In the genomic region with DNA sequence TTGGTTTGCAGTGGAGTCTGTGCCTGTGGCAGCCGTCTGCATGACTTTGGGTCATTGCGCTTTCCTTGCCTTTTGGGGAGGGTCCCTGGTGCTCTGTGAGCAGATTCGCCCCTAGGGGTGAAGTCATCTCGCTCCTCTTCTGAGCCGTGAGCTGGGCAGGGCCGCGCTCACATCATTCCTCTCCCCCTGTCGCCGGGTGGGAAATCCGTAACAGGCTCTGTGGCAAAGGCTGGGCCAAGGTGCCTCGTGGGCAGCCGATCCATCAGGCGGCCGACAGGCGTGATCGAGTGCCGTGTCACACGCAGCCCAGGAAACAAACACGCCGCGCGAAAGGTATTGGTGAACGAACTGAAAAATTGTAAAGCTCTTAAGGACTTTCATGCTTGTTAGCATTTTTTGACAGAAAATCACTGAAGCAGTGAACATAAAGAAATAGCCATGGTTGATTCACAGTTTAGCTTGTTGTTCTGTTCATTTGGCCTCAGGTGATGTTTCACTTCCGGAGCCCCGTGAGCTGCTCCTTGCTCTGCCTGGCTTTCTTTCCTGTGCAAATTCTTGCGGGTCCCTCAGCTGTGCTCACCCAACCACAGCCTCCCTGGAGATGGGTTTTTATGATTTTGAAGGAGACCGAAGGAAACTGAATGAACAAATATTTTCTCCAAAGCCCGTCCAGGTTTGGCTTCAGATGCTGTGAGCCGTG, we compare ENCODE assay signal across 21 cellular contexts.
DNase-seq lines count a peak whose midpoint lies in the region; ATAC-seq and TF ChIP-seq lines count a peak whose summit lies in the region.
"Had no signal": no experiment of that assay in that cellular context is flagged by ENCODE, and none has a peak within 500 bp of the region (broad histone marks: within the 10 kb centered on the region; RNA-seq: fewer than 3 reads in every experiment).

No MANE protein-coding gene starts in this region.

- H3K27ac ChIP-seq in PC-3 (ENCODE audit: low read length) = peak overlapping the region; percentile 76
- peak overlapping the region; percentile 48 for H3K27ac ChIP-seq in epithelial cell of prostate
- H3K27ac ChIP-seq in trophoblast cell (ENCODE audit: low read depth, low read length) = no peak overlapping the region
- H3K27ac ChIP-seq: C4-2B, GM23248, HL-60 had no signal

- H3K36me3 ChIP-seq in PC-3 (ENCODE audit: low read depth, low read length) = peaks cover 17% of the 10 kb centered on the region
- H3K36me3 ChIP-seq in trophoblast cell (ENCODE audit: control insufficient read depth in 1 of 2, insufficient read depth in 2 of 2, low read length in 2 of 2) = peaks cover 12% of the 10 kb centered on the region in 2 experiments

- no peak overlapping the region for H2AK5ac ChIP-seq in trophoblast cell (ENCODE audit: low read length)

- peak overlapping the region; percentile 40 for H3K4me2 ChIP-seq in PC-3 (ENCODE audit: low read length)
- H3K4me2 ChIP-seq in trophoblast cell (ENCODE audit: low read length) = no peak overlapping the region

- H2BK12ac ChIP-seq in trophoblast cell (ENCODE audit: low read length) = no peak overlapping the region

- H3K14ac ChIP-seq in trophoblast cell (ENCODE audit: low read length) = no peak overlapping the region

- intact Hi-C loops in PC-3 (cut with micrococcal nuclease) = no loop called here
- intact Hi-C loops in posterior vena cava (cut with DNase I) = no loop called here

- TF ChIP-seq CTCF in PC-3 (conservative IDR thresholded peaks at IDR 0.05; ENCODE audit: low read depth, low read length) = no peak

- H2BK5ac ChIP-seq in trophoblast cell (ENCODE audit: low read depth, low read length, poor library complexity) = no peak overlapping the region

- no peaks in the 10 kb centered on the region for H4K20me1 ChIP-seq in PC-3 (ENCODE audit: low read length)

- H4K91ac ChIP-seq in trophoblast cell (ENCODE audit: low read depth, low read length) = no peak overlapping the region

- CTCF ChIA-PET in PC-3 (lab: Charles Lee) = no interaction called here

- H3K9me2 ChIP-seq in PC-3 (replicated peaks; ENCODE audit: low read length) = no peaks in the 10 kb centered on the region

- H3K9me3 ChIP-seq in PC-3 (ENCODE audit: low read length) (peaks cover 4% of the 10 kb centered on the region; the same call in 1 of the 2 replicates), trophoblast cell (ENCODE audit: insufficient read depth, low read depth, low read length) (peaks cover 6% of the 10 kb centered on the region)

- H2AFZ ChIP-seq in PC-3 (ENCODE audit: low read length) (no peak overlapping the region), trophoblast cell (ENCODE audit: insufficient read depth, low read length, poor library complexity) (no peak overlapping the region)
- H2AFZ ChIP-seq: GM23248 had no signal

- H3K4me3 ChIP-seq in PC-3 (ENCODE audit: low read length) (no peak overlapping the region), trophoblast cell (ENCODE audit: low read depth, low read length) (no peak overlapping the region)
- H3K4me3 ChIP-seq: GM23248 had no signal

- BruUV-seq in PC-3 (replicated peaks; lab: Mats Ljungman, UMichigan) = no TSS peak

- no peaks in the 10 kb centered on the region for H3F3A ChIP-seq in PC-3 (ENCODE audit: low read length, unreplicated experiment)

- DNase-seq in ELR (ENCODE audit: low read depth) (peak; percentile 24), PC-3 (peak; percentile 52), epithelial cell of prostate (ENCODE audit: low read depth, low spot score) (no peak), posterior vena cava (ENCODE audit: low spot score) (peak; percentile 71), trophoblast cell (no peak), NCI-H146 (lab: John Stamatoyannopoulos, UW) (no peak)
- DNase-seq: activated B cell treated with CpG ODN at 0.5 μM for 24 hours; activated CD4-positive, alpha-beta memory T cell treated with anti-CD3 and anti-CD28 coated beads for 36 hours; activated CD8-positive, alpha-beta memory T cell treated with anti-CD3 and anti-CD28 coated beads, Interleukin-2, amount 50 U/mL, for 48 hours; GM23248; NCI-H1105 treated with DMSO at 0.1 percent for 48 hours; NCI-H2081 treated with DMSO at 0.1 percent for 48 hours; OCI-M1; SHP77 treated with DMSO at 0.1 percent for 48 hours; small intestine; stimulated activated CD4-positive, alpha-beta T cell treated with anti-CD3 and anti-CD28 coated beads, Interleukin-2, amount 100 ng/mL, for 24 hours had no signal

- no peak overlapping the region for H4K8ac ChIP-seq in trophoblast cell (ENCODE audit: low read depth, low read length)

- no peak for ATAC-seq in PC-3
- ATAC-seq in HG03045 (IDR thresholded peaks at IDR 0.05; ENCODE audit: unreplicated experiment) = no peak
- ATAC-seq: activated T-helper 17 cell treated with anti-CD3 and anti-CD28 coated beads, Interleukin-2, amount 50 U/mL, for 72 hours; HepG2 had no signal

- H4K12ac ChIP-seq in trophoblast cell (ENCODE audit: low read depth, low read length) = no peak overlapping the region

- no peaks in the 10 kb centered on the region for H3K79me1 ChIP-seq in trophoblast cell (ENCODE audit: low read length)

- H3K23ac ChIP-seq in trophoblast cell (ENCODE audit: low read length) = no peak overlapping the region

- no CpG with 5 or more reads among the region's 29 CpGs for WGBS in trophoblast cell (ENCODE audit: extremely low coverage, insufficient coverage, insufficient read length)

- H3K4me1 ChIP-seq in PC-3 (ENCODE audit: insufficient read depth, low read length) (peaks cover 32% of the 10 kb centered on the region), trophoblast cell (ENCODE audit: control insufficient read depth in 1 of 2, insufficient read depth in 2 of 2, low read length in 2 of 2) (no peaks in the 10 kb centered on the region)

- H3K4ac ChIP-seq in trophoblast cell (ENCODE audit: low read depth, low read length) = no peak overlapping the region

- POLR2A ChIA-PET in PC-3 (lab: Charles Lee; ENCODE audit: unreplicated experiment) = no interaction called here

- H3K27me3 ChIP-seq in PC-3 (ENCODE audit: low read length) = no peaks in the 10 kb centered on the region
- no peaks in the 10 kb centered on the region for H3K27me3 ChIP-seq in trophoblast cell (ENCODE audit: insufficient read depth, low read length)

- H3K9ac ChIP-seq in PC-3 (ENCODE audit: low read length) = peak overlapping the region; percentile 21; the same call in 1 of the 2 replicates
- no peak overlapping the region for H3K9ac ChIP-seq in trophoblast cell (ENCODE audit: low read length)
- H3K9ac ChIP-seq: GM23248 had no signal

- no peak overlapping the region for H2BK120ac ChIP-seq in trophoblast cell (ENCODE audit: insufficient read depth, low read length, poor library complexity)

- no peak overlapping the region for H3K18ac ChIP-seq in trophoblast cell (ENCODE audit: low read length)

- H3K79me2 ChIP-seq in PC-3 (ENCODE audit: low read length) = peaks cover 26% of the 10 kb centered on the region
- H3K79me2 ChIP-seq in trophoblast cell (ENCODE audit: control insufficient read depth, insufficient read depth, low read length, poor library complexity) = no peaks in the 10 kb centered on the region

Comparison
In these comparisons a context has a peak if more than half of its experiments do, and no peak if none do; other contexts are left out.
1. DNase-seq: peak in ELR (single experiment), PC-3 (single experiment) and posterior vena cava (single experiment); none in epithelial cell of prostate (single experiment), trophoblast cell (0 of 2) and NCI-H146 (single experiment).